Comparison of ENCODE assay signal across 18 cellular contexts in genomic region chr7:151895008-151895661, GRCh38. TPM values are rescaled to one million over a fixed set of nuclear protein-coding genes. Genes with fewer than 3 reads are reported as not detected.
DNase-seq lines count a peak whose midpoint lies in the region; ATAC-seq, FAIRE-seq and TF ChIP-seq lines count a peak whose summit lies in the region.
"Had no signal": no experiment of that assay in that cellular context is flagged by ENCODE, and none has a peak within 500 bp of the region (broad histone marks: within the 10 kb centered on the region; RNA-seq: fewer than 3 reads in every experiment).

No MANE protein-coding gene starts in this region.

- TF ChIP-seq CTCF in IMR-90 (conservative IDR thresholded peaks at IDR 0.05; ENCODE audit: low read depth, low read length): no peak
- no peak for TF ChIP-seq CTCF in esophagus squamous epithelium (IDR thresholded peaks at IDR 0.05)

- no peak for FAIRE-seq in small intestine (lab: Jason Lieb, UNC)

- H2AK5ac ChIP-seq in IMR-90 (ENCODE audit: low read depth, low read length): no peak overlapping the region

- CTCF ChIA-PET in IMR-90 (lab: Yijun Ruan, JAX): no interaction called here

- H3K56ac ChIP-seq in IMR-90 (ENCODE audit: extremely low read depth, insufficient read depth, low read length): no peak overlapping the region

- DNase-seq in IMR-90: no peak
- peak; percentile 44 to 55 for DNase-seq in SJCRH30
- no peak for DNase-seq in esophagus squamous epithelium (lab: John Stamatoyannopoulos, UW)
- DNase-seq in small intestine: peak; percentile 53
- DNase-seq in NCI-H524 treated with DMSO at 0.1 percent for 48 hours (lab: John Stamatoyannopoulos, UW): no peak
- DNase-seq in cerebellum (ENCODE audit: low spot score): no peak
- DNase-seq: activated CD4-positive, alpha-beta T cell treated with anti-CD3 and anti-CD28 coated beads for 36 hours; activated CD8-positive, alpha-beta memory T cell treated with anti-CD3 and anti-CD28 coated beads, Interleukin-2, amount 10 ng/mL, durations not matched to agents 7 days and 5 days; brain microvascular endothelial cell; foreskin fibroblast; hippocampal formation; NCI-H1092 treated with DMSO at 0.1 percent for 48 hours; NCI-H2081 treated with DMSO at 0.1 percent for 48 hours; NCI-H748 treated with DMSO at 0.1 percent for 48 hours; T-cell had no signal

- no peak overlapping the region for H2BK120ac ChIP-seq in IMR-90 (ENCODE audit: low read depth, low read length)

- BruUV-seq in IMR-90 (replicated peaks; lab: Mats Ljungman, UMichigan): no TSS peak

- H3K36me3 ChIP-seq in IMR-90 (ENCODE audit: control insufficient read depth, insufficient read depth, low read length) (no peaks in the 10 kb centered on the region), SJCRH30 (no peaks in the 10 kb centered on the region), esophagus squamous epithelium (no peaks in the 10 kb centered on the region), small intestine (ENCODE audit: control insufficient read depth in 2 of 2, insufficient read depth in 2 of 2, low read length in 2 of 2) (no peaks in the 10 kb centered on the region)
- H3K36me3 ChIP-seq: brain microvascular endothelial cell, right lobe of liver had no signal

- H3K4me3 ChIP-seq in IMR-90 (ENCODE audit: insufficient read depth, low read depth, low read length) (no peak overlapping the region), SJCRH30 (no peak overlapping the region), esophagus squamous epithelium (no peak overlapping the region), small intestine (ENCODE audit: low read depth in 1 of 2, low read length in 2 of 2) (no peak overlapping the region)
- H3K4me3 ChIP-seq: right lobe of liver had no signal

- TF ChIP-seq POLR2A in IMR-90 (IDR thresholded peaks at IDR 0.05; ENCODE audit: low read depth, low read length) (no peak), esophagus squamous epithelium (IDR thresholded peaks at IDR 0.05) (no peak)

- no peak overlapping the region for H3K9ac ChIP-seq in IMR-90 (ENCODE audit: low read depth, low read length)
- H3K9ac ChIP-seq: parathyroid adenoma had no signal

- WGBS in IMR-90 (ENCODE audit: extremely low coverage in 2 of 2, insufficient read length in 1 of 2), 2 experiments: 74% methylated on average over 8 of the region's 21 CpGs; no CpG with 5 or more reads in 1 of the 2 experiments
- WGBS in esophagus squamous epithelium, 2 donors: 40 to 41% methylated on average over 17 to 19 of the region's 21 CpGs
- 27 to 63% (median 48%) methylated on average over 21 of the region's 21 CpGs for WGBS in small intestine, 3 donors

- H3K27ac ChIP-seq in IMR-90 (ENCODE audit: insufficient read depth, low read length) (no peak overlapping the region), SJCRH30 (peak overlapping the region; percentile 46; the same call in 1 of the 2 replicates), esophagus squamous epithelium (peak overlapping the region; percentile 21 to 72 (median 46)), small intestine (ENCODE audit: low read depth in 1 of 2, low read length in 1 of 2) (no peak overlapping the region)
- H3K27ac ChIP-seq: brain microvascular endothelial cell, parathyroid adenoma, right lobe of liver had no signal

- no peak overlapping the region for H2BK15ac ChIP-seq in IMR-90 (ENCODE audit: low read depth, low read length)

- intact Hi-C loops in IMR-90 (cut with micrococcal nuclease) (no loop called here), esophagus squamous epithelium (cut with DNase I) (no loop called here)

- H2BK20ac ChIP-seq in IMR-90 (ENCODE audit: low read depth, low read length): peak overlapping the region; percentile 54

- peaks cover 26% of the 10 kb centered on the region for H3K27me3 ChIP-seq in IMR-90 (ENCODE audit: control insufficient read depth, insufficient read depth, low read length)
- no peaks in the 10 kb centered on the region for H3K27me3 ChIP-seq in SJCRH30
- H3K27me3 ChIP-seq in esophagus squamous epithelium: peaks cover 0 to 38% (median 0%) of the 10 kb centered on the region in 4 donors
- H3K27me3 ChIP-seq in small intestine (ENCODE audit: control insufficient read depth in 2 of 2, insufficient read depth in 2 of 2, low read length in 2 of 2): no peaks in the 10 kb centered on the region
- H3K27me3 ChIP-seq: right lobe of liver had no signal

- no peak overlapping the region for H3K23ac ChIP-seq in IMR-90 (ENCODE audit: low read depth, low read length)

- ATAC-seq in IMR-90 (ENCODE audit: low read depth) (peak; percentile 27; the same call in 1 of the 2 replicates), HG02798 (IDR thresholded peaks at IDR 0.05; ENCODE audit: poor library complexity, unreplicated experiment) (no peak)
- ATAC-seq: activated CD4-positive, alpha-beta T cell treated with anti-CD3 and anti-CD28 coated beads for 36 hours; activated CD8-positive, alpha-beta memory T cell treated with anti-CD3 and anti-CD28 coated beads, Interleukin-2, amount 10 ng/mL, durations not matched to agents 7 days and 5 days; T-cell had no signal

- TF ChIP-seq RAD21 in IMR-90 (IDR thresholded peaks at IDR 0.05; ENCODE audit: low read length): no peak

- H3K9me1 ChIP-seq in IMR-90 (ENCODE audit: insufficient read depth, low read length): 0 out of 2 replicates have a peak, but pooled peaks cover under 1% of the 10 kb centered on the region

- H3K14ac ChIP-seq in IMR-90 (replicated peaks; ENCODE audit: low read depth, low read length): no peak overlapping the region

- peak overlapping the region; percentile 37; the same call in 1 of the 2 replicates for H3K4ac ChIP-seq in IMR-90 (ENCODE audit: low read depth, low read length)

- H3K4me1 ChIP-seq in IMR-90 (ENCODE audit: control insufficient read depth, insufficient read depth, low read length) (peaks cover 7% of the 10 kb centered on the region), SJCRH30 (peaks cover 45% of the 10 kb centered on the region), esophagus squamous epithelium (peaks cover 13 to 68% (median 14%) of the 10 kb centered on the region in 3 donors), small intestine (ENCODE audit: control insufficient read depth in 2 of 2, insufficient read depth in 1 of 2, low read depth in 1 of 2, low read length in 1 of 2) (no peaks in the 10 kb centered on the region)
- H3K4me1 ChIP-seq: parathyroid adenoma, right lobe of liver had no signal

- POLR2A ChIA-PET in IMR-90 (lab: Charles Lee; ENCODE audit: unreplicated experiment): no interaction called here

- no peak overlapping the region for H2BK5ac ChIP-seq in IMR-90 (ENCODE audit: low read depth, low read length, poor library complexity, severe bottlenecking)

- H2AFZ ChIP-seq in IMR-90 (replicated peaks; ENCODE audit: low read length, poor library complexity): peak overlapping the region; percentile 74
- H2AFZ ChIP-seq: parathyroid adenoma had no signal

- dilution Hi-C loops in IMR-90 (cut with HindIII; ENCODE audit: low sequenced_read_pairs, unreplicated experiment): no loop called here

- no peak overlapping the region; the same call in 1 of the 2 replicates for H3K18ac ChIP-seq in IMR-90 (ENCODE audit: low read depth, low read length)

- no peak overlapping the region for H3K4me2 ChIP-seq in IMR-90 (ENCODE audit: low read depth, low read length)

- no peak overlapping the region for H4K8ac ChIP-seq in IMR-90 (ENCODE audit: low read depth in 2 of 2, low read length in 2 of 2)

- H2AK9ac ChIP-seq in IMR-90 (replicated peaks; ENCODE audit: low read depth, low read length, poor library complexity): no peak overlapping the region

- no peaks in the 10 kb centered on the region for H3K79me1 ChIP-seq in IMR-90 (ENCODE audit: low read depth in 1 of 2, low read length in 2 of 2)

- no peaks in the 10 kb centered on the region for H4K20me1 ChIP-seq in IMR-90 (ENCODE audit: insufficient read depth, low read length)

- H3K9me3 ChIP-seq in IMR-90 (ENCODE audit: control insufficient read depth, insufficient read depth, low read length) (no peaks in the 10 kb centered on the region), SJCRH30 (replicated peaks) (no peaks in the 10 kb centered on the region), esophagus squamous epithelium (no peaks in the 10 kb centered on the region), small intestine (ENCODE audit: control insufficient read depth, low read depth) (no peaks in the 10 kb centered on the region)
- H3K9me3 ChIP-seq: right lobe of liver had no signal

- H4K5ac ChIP-seq in IMR-90 (ENCODE audit: low read depth, low read length): peak overlapping the region; percentile 1; the same call in 1 of the 2 replicates

- in situ Hi-C loops in IMR-90 (cut with MboI; ENCODE audit: low sequenced_read_pairs): no loop called here

- H4K91ac ChIP-seq in IMR-90 (ENCODE audit: insufficient read depth, low read depth, low read length): 0 out of 2 replicates have a peak overlapping the region, but pooled peaks have one; percentile 23

TF ChIP-seq in IMR-90, 13 proteins besides CTCF, POLR2A, EP300 and RAD21 (continues in another document):
- no peak for TF ChIP-seq USF2 (IDR thresholded peaks at IDR 0.05; ENCODE audit: low read depth, low read length)
- TF ChIP-seq MAZ (IDR thresholded peaks at IDR 0.05; ENCODE audit: borderline replicate concordance, low read depth, low read length): no peak
- no peak for TF ChIP-seq BHLHE40 (IDR thresholded peaks at IDR 0.05; ENCODE audit: low read depth, low read length)
- TF ChIP-seq CHD1 (IDR thresholded peaks at IDR 0.05; ENCODE audit: low read depth, low read length): no peak
- TF ChIP-seq NFE2L2 (IDR thresholded peaks at IDR 0.05; ENCODE audit: low read depth, low read length): no peak

RNA-seq across cellular contexts. Expression of gene PRKAG2, which starts 18.2 kb away (rescaled TPM):
- total RNA-seq in IMR-90 (2012; rRNA removed) (15.4 and 25.6 TPM in 2 replicates), esophagus squamous epithelium (10 to 100 TPM in 3 of 4 donors, 1 to 10 TPM in 1; 8.9 to 35.1 (median 13.6) TPM), cerebellum (29.1 TPM)
- polyA plus RNA-seq in IMR-90 (2012; rRNA removed) (17.5 and 21.6 TPM in 2 replicates), small intestine (10 to 100 TPM; 26.3 to 57.9 (median 55.1) TPM)
- 5.2 and 6.0 TPM in 2 replicates for polyA plus RNA-seq in IMR-90 (2012; cell fraction: cytosol; rRNA removed)
- polyA plus RNA-seq in IMR-90 (2012; cell fraction: nucleus; rRNA removed; ENCODE audit: low replicate concordance): 7.8 and 39.5 TPM in 2 replicates
- 9.5 and 10.9 TPM in 2 replicates for total RNA-seq in SJCRH30 (2014; rRNA removed; shearing (Covaris generic))

Comparison
In these comparisons a context has a peak if more than half of its experiments do, and no peak if none do; other contexts are left out.
1. DNase-seq: peak in SJCRH30 (2 of 2) and small intestine (single experiment); none in IMR-90 (single experiment), esophagus squamous epithelium (single experiment), NCI-H524 treated with DMSO at 0.1 percent for 48 hours (single experiment) and cerebellum (single experiment).
2. H3K27ac ChIP-seq: peak in SJCRH30 (single experiment) and esophagus squamous epithelium (4 of 4); none in IMR-90 (single experiment) and small intestine (0 of 2).